In the genomic region with DNA sequence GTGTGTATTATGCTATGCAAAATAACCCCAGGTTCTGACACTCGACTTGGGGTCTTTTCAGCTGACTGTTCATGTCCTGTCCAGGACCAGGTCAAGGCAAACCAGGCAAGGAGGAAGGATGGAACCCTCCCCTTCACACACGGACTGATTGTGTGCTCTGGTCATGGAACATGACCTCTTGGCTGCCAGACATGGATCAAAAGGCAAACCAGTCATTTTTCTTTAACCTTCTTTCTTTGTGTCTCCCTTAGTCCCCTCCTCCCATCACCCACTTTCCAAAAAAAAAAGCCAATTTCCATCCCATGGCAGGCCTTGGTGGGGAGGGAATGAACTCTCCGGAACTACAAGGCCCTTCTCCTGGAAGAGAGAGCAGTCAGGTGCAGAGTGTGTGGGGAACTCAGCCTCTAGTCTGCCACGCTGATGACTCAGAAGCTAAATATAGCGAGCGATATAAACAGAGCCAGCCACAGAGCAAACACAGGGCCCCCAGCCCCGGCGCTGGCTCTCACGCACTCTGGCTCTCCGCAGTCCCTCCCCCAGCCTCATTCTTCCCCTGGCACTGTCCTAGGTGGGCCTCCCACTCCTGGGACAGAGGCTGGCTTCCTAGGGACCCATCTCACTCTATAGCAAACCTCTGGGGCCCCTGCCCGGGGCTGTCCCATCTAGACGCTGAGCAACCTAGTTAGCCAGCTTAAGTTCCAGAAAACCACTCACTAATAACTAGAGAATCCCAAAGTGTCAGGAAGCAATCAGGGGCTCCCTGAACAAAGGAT, we compare ENCODE assay signal across 1 cellular context.
TF ChIP-seq lines count a peak whose summit lies in the region.

No MANE protein-coding gene starts in this region.

TF ChIP-seq in HepG2, 621 proteins besides CTCF, POLR2A, EP300 and RAD21 (continued from another document and continues in another):
- TF ChIP-seq, protein P1, sequence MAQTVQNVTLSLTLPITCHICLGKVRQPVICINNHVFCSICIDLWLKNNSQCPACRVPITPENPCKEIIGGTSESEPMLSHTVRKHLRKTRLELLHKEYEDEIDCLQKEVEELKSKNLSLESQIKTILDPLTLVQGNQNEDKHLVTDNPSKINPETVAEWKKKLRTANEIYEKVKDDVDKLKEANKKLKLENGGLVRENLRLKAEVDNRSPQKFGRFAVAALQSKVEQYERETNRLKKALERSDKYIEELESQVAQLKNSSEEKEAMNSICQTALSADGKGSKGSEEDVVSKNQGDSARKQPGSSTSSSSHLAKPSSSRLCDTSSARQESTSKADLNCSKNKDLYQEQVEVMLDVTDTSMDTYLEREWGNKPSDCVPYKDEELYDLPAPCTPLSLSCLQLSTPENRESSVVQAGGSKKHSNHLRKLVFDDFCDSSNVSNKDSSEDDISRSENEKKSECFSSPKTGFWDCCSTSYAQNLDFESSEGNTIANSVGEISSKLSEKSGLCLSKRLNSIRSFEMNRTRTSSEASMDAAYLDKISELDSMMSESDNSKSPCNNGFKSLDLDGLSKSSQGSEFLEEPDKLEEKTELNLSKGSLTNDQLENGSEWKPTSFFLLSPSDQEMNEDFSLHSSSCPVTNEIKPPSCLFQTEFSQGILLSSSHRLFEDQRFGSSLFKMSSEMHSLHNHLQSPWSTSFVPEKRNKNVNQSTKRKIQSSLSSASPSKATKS (CRISPR knock-in tag; IDR thresholded peaks at IDR 0.05), result peak; percentile 82; the same call in 1 of the 2 replicates
- TF ChIP-seq KDM2A (CRISPR knock-in tag; IDR thresholded peaks at IDR 0.05; ENCODE audit: borderline replicate concordance, low read depth) (peak; percentile 76), BORCS8-MEF2B (CRISPR knock-in tag; IDR thresholded peaks at IDR 0.05) (peak; percentile 37; the same call in 1 of the 2 replicates), FOXO1 (CRISPR knock-in tag; IDR thresholded peaks at IDR 0.05) (peak; percentile 93), WIZ (CRISPR knock-in tag; IDR thresholded peaks at IDR 0.05) (no peak), RBM22 (optimal IDR thresholded peaks at IDR 0.05; ENCODE audit: low read length) (peak; percentile 74), HDAC1 (CRISPR knock-in tag; IDR thresholded peaks at IDR 0.05) (peak; percentile 83), GLI4 (CRISPR knock-in tag; IDR thresholded peaks at IDR 0.05; ENCODE audit: borderline replicate concordance) (no peak), MYC (CRISPR knock-in tag; IDR thresholded peaks at IDR 0.05; ENCODE audit: borderline replicate concordance) (peak; percentile 62; the same call in 1 of the 2 replicates), ZNF224 (CRISPR knock-in tag; IDR thresholded peaks at IDR 0.05) (0 out of 2 replicates have a peak, but pooled peaks have one; percentile 46), GATAD1 (CRISPR knock-in tag; IDR thresholded peaks at IDR 0.05) (peak; percentile 61; the same call in 1 of the 2 replicates), SKI (IDR thresholded peaks at IDR 0.05; ENCODE audit: partially characterized antibody) (peak; percentile 98), CCDC6 (CRISPR knock-in tag; IDR thresholded peaks at IDR 0.05) (peak; percentile 81), ZNF761 (CRISPR knock-in tag; conservative IDR thresholded peaks at IDR 0.05) (no peak), SMAD1 (CRISPR knock-in tag; IDR thresholded peaks at IDR 0.05; ENCODE audit: borderline replicate concordance, low read depth) (no peak), NR2F1 (CRISPR knock-in tag; IDR thresholded peaks at IDR 0.05) (peak; percentile 55 to 66; a peak in 3 of 4 replicates), MAZ (IDR thresholded peaks at IDR 0.05; ENCODE audit: borderline replicate concordance, low read depth, low read length) (peak; percentile 83), MAZ (CRISPR knock-in tag; IDR thresholded peaks at IDR 0.05; ENCODE audit: low read depth) (no peak), ZNF263 (CRISPR knock-in tag; IDR thresholded peaks at IDR 0.05) (peak; percentile 81), TCF12 (IDR thresholded peaks at IDR 0.05) (no peak), TCF12 (CRISPR knock-in tag; IDR thresholded peaks at IDR 0.05) (peak; percentile 92; the same call in 1 of the 2 replicates), ZNF556 (CRISPR knock-in tag; IDR thresholded peaks at IDR 0.05; ENCODE audit: borderline replicate concordance) (peak; percentile 57; the same call in 1 of the 2 replicates), ZMYM3 (CRISPR knock-in tag; IDR thresholded peaks at IDR 0.05) (peak; percentile 66; the same call in 1 of the 2 replicates), ZNF703 (CRISPR knock-in tag; IDR thresholded peaks at IDR 0.05; ENCODE audit: borderline replicate concordance) (0 out of 2 replicates have a peak, but pooled peaks have one; percentile 62), STAG1 (CRISPR knock-in tag; IDR thresholded peaks at IDR 0.05) (peak; percentile 34)
- TF ChIP-seq, protein P2, sequence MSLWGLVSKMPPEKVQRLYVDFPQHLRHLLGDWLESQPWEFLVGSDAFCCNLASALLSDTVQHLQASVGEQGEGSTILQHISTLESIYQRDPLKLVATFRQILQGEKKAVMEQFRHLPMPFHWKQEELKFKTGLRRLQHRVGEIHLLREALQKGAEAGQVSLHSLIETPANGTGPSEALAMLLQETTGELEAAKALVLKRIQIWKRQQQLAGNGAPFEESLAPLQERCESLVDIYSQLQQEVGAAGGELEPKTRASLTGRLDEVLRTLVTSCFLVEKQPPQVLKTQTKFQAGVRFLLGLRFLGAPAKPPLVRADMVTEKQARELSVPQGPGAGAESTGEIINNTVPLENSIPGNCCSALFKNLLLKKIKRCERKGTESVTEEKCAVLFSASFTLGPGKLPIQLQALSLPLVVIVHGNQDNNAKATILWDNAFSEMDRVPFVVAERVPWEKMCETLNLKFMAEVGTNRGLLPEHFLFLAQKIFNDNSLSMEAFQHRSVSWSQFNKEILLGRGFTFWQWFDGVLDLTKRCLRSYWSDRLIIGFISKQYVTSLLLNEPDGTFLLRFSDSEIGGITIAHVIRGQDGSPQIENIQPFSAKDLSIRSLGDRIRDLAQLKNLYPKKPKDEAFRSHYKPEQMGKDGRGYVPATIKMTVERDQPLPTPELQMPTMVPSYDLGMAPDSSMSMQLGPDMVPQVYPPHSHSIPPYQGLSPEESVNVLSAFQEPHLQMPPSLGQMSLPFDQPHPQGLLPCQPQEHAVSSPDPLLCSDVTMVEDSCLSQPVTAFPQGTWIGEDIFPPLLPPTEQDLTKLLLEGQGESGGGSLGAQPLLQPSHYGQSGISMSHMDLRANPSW (CRISPR knock-in tag; IDR thresholded peaks at IDR 0.05; ENCODE audit: borderline replicate concordance), result peak; percentile 91; the same call in 1 of the 2 replicates
- TF ChIP-seq, protein P3, sequence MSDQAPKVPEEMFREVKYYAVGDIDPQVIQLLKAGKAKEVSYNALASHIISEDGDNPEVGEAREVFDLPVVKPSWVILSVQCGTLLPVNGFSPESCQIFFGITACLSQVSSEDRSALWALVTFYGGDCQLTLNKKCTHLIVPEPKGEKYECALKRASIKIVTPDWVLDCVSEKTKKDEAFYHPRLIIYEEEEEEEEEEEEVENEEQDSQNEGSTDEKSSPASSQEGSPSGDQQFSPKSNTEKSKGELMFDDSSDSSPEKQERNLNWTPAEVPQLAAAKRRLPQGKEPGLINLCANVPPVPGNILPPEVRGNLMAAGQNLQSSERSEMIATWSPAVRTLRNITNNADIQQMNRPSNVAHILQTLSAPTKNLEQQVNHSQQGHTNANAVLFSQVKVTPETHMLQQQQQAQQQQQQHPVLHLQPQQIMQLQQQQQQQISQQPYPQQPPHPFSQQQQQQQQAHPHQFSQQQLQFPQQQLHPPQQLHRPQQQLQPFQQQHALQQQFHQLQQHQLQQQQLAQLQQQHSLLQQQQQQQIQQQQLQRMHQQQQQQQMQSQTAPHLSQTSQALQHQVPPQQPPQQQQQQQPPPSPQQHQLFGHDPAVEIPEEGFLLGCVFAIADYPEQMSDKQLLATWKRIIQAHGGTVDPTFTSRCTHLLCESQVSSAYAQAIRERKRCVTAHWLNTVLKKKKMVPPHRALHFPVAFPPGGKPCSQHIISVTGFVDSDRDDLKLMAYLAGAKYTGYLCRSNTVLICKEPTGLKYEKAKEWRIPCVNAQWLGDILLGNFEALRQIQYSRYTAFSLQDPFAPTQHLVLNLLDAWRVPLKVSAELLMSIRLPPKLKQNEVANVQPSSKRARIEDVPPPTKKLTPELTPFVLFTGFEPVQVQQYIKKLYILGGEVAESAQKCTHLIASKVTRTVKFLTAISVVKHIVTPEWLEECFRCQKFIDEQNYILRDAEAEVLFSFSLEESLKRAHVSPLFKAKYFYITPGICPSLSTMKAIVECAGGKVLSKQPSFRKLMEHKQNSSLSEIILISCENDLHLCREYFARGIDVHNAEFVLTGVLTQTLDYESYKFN (CRISPR knock-in tag; conservative IDR thresholded peaks at IDR 0.05), result peak; percentile 97
- TF ChIP-seq, protein P4, sequence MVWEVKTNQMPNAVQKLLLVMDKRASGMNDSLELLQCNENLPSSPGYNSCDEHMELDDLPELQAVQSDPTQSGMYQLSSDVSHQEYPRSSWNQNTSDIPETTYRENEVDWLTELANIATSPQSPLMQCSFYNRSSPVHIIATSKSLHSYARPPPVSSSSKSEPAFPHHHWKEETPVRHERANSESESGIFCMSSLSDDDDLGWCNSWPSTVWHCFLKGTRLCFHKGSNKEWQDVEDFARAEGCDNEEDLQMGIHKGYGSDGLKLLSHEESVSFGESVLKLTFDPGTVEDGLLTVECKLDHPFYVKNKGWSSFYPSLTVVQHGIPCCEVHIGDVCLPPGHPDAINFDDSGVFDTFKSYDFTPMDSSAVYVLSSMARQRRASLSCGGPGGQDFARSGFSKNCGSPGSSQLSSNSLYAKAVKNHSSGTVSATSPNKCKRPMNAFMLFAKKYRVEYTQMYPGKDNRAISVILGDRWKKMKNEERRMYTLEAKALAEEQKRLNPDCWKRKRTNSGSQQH (CRISPR knock-in tag; IDR thresholded peaks at IDR 0.05; ENCODE audit: low read depth), result no peak
- TF ChIP-seq, protein P5, sequence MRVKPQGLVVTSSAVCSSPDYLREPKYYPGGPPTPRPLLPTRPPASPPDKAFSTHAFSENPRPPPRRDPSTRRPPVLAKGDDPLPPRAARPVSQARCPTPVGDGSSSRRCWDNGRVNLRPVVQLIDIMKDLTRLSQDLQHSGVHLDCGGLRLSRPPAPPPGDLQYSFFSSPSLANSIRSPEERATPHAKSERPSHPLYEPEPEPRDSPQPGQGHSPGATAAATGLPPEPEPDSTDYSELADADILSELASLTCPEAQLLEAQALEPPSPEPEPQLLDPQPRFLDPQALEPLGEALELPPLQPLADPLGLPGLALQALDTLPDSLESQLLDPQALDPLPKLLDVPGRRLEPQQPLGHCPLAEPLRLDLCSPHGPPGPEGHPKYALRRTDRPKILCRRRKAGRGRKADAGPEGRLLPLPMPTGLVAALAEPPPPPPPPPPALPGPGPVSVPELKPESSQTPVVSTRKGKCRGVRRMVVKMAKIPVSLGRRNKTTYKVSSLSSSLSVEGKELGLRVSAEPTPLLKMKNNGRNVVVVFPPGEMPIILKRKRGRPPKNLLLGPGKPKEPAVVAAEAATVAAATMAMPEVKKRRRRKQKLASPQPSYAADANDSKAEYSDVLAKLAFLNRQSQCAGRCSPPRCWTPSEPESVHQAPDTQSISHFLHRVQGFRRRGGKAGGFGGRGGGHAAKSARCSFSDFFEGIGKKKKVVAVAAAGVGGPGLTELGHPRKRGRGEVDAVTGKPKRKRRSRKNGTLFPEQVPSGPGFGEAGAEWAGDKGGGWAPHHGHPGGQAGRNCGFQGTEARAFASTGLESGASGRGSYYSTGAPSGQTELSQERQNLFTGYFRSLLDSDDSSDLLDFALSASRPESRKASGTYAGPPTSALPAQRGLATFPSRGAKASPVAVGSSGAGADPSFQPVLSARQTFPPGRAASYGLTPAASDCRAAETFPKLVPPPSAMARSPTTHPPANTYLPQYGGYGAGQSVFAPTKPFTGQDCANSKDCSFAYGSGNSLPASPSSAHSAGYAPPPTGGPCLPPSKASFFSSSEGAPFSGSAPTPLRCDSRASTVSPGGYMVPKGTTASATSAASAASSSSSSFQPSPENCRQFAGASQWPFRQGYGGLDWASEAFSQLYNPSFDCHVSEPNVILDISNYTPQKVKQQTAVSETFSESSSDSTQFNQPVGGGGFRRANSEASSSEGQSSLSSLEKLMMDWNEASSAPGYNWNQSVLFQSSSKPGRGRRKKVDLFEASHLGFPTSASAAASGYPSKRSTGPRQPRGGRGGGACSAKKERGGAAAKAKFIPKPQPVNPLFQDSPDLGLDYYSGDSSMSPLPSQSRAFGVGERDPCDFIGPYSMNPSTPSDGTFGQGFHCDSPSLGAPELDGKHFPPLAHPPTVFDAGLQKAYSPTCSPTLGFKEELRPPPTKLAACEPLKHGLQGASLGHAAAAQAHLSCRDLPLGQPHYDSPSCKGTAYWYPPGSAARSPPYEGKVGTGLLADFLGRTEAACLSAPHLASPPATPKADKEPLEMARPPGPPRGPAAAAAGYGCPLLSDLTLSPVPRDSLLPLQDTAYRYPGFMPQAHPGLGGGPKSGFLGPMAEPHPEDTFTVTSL (CRISPR knock-in tag; IDR thresholded peaks at IDR 0.05; ENCODE audit: borderline replicate concordance), result peak; percentile 66; the same call in 1 of the 2 replicates
- TF ChIP-seq, protein P6, sequence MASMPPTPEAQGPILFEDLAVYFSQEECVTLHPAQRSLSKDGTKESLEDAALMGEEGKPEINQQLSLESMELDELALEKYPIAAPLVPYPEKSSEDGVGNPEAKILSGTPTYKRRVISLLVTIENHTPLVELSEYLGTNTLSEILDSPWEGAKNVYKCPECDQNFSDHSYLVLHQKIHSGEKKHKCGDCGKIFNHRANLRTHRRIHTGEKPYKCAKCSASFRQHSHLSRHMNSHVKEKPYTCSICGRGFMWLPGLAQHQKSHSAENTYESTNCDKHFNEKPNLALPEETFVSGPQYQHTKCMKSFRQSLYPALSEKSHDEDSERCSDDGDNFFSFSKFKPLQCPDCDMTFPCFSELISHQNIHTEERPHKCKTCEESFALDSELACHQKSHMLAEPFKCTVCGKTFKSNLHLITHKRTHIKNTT (CRISPR knock-in tag; IDR thresholded peaks at IDR 0.05), result no peak
- TF ChIP-seq, protein P7, sequence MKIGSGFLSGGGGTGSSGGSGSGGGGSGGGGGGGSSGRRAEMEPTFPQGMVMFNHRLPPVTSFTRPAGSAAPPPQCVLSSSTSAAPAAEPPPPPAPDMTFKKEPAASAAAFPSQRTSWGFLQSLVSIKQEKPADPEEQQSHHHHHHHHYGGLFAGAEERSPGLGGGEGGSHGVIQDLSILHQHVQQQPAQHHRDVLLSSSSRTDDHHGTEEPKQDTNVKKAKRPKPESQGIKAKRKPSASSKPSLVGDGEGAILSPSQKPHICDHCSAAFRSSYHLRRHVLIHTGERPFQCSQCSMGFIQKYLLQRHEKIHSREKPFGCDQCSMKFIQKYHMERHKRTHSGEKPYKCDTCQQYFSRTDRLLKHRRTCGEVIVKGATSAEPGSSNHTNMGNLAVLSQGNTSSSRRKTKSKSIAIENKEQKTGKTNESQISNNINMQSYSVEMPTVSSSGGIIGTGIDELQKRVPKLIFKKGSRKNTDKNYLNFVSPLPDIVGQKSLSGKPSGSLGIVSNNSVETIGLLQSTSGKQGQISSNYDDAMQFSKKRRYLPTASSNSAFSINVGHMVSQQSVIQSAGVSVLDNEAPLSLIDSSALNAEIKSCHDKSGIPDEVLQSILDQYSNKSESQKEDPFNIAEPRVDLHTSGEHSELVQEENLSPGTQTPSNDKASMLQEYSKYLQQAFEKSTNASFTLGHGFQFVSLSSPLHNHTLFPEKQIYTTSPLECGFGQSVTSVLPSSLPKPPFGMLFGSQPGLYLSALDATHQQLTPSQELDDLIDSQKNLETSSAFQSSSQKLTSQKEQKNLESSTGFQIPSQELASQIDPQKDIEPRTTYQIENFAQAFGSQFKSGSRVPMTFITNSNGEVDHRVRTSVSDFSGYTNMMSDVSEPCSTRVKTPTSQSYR (CRISPR knock-in tag; IDR thresholded peaks at IDR 0.05; ENCODE audit: borderline replicate concordance), result peak; percentile 91
- TF ChIP-seq, protein P8, sequence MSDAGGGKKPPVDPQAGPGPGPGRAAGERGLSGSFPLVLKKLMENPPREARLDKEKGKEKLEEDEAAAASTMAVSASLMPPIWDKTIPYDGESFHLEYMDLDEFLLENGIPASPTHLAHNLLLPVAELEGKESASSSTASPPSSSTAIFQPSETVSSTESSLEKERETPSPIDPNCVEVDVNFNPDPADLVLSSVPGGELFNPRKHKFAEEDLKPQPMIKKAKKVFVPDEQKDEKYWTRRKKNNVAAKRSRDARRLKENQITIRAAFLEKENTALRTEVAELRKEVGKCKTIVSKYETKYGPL (CRISPR knock-in tag; IDR thresholded peaks at IDR 0.05), result no peak
